ENCODE assay signal across 9 cellular contexts in the genomic region with DNA sequence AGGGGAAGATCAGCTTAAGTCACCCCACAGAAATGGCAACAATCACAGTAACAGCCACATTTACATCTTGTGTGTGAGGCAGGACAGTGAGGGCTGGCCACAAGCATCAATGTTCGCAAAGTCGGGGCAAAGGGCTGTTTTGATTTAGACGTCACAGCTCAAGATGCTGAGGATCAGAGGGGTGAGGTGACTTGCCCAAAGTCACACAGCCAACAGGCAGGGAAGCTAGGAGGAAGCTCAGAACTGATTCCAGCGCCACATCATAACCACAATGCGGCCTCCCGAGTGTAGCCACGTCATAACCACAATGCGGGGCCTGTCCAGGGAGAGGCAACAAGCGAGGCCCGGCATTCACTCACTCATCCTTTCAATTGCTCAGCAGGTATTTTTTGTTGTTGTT. TPM values are rescaled to one million over a fixed set of nuclear protein-coding genes. Genes with fewer than 3 reads are reported as not detected.
DNase-seq lines count a peak whose midpoint lies in the region; ATAC-seq and TF ChIP-seq lines count a peak whose summit lies in the region.
"Had no signal": no experiment of that assay in that cellular context is flagged by ENCODE, and none has a peak within 500 bp of the region (broad histone marks: within the 10 kb centered on the region; RNA-seq: fewer than 3 reads in every experiment).

No MANE protein-coding gene starts in this region.

- H3K9me3 Mint-ChIP-seq in naive B cell, result no peaks in the 10 kb centered on the region

- no peaks in the 10 kb centered on the region for H3K27me3 ChIP-seq in Peyer's patch

- no peak for ATAC-seq in naive B cell (ENCODE audit: low read depth in 2 of 2)

- DNase-seq in AG10803 (ENCODE audit: low read depth) (peak; percentile 35), Peyer's patch (no peak), naive B cell (no peak), lower leg skin (ENCODE audit: low spot score in 2 of 2) (no peak), NCI-H1092 treated with DMSO at 0.1 percent for 48 hours (lab: John Stamatoyannopoulos, UW) (no peak), NCI-H1417 (lab: John Stamatoyannopoulos, UW) (no peak), ecto neural progenitor cell (ENCODE audit: low spot score) (no peak)
- peak in 3 of 4 experiments; percentile 12 to 22 (median 20) for DNase-seq in activated naive CD4-positive, alpha-beta T cell (lab: John Stamatoyannopoulos, UW)

- peak overlapping the region; percentile 84 to 94 (median 91) for H3K4me3 Mint-ChIP-seq in naive B cell

- no peaks in the 10 kb centered on the region for H3K36me3 ChIP-seq in Peyer's patch

- intact Hi-C loops in lower leg skin (cut with DNase I; ENCODE audit: low total_unique reads), result no loop called here

- no peak overlapping the region for H3K4me3 ChIP-seq in AG10803 (ENCODE audit: low read length)
- H3K4me3 ChIP-seq in Peyer's patch, result peak overlapping the region in 1 of 4 donors; percentile 40
- H3K4me3 ChIP-seq in lower leg skin (ENCODE audit: low read depth, poor library complexity, severe bottlenecking), result no peak overlapping the region

- WGBS in lower leg skin, 2 donors, result 82 to 84% methylated on average over 10 of the region's 10 CpGs

- H3K27ac Mint-ChIP-seq in naive B cell, result peak overlapping the region; percentile 89 to 99 (median 96)

- H3K9me3 ChIP-seq in Peyer's patch, result no peaks in the 10 kb centered on the region

- peaks cover 2 to 38% (median 12%) of the 10 kb centered on the region in 4 donors for H3K4me1 ChIP-seq in Peyer's patch

- H3K36me3 Mint-ChIP-seq in naive B cell, result peaks cover 4 to 9% of the 10 kb centered on the region in 2 donors

- peak overlapping the region; percentile 11 to 93 (median 57) for H3K27ac ChIP-seq in Peyer's patch
- H3K27ac ChIP-seq: VCaP had no signal

- H3K4me1 Mint-ChIP-seq in naive B cell, result peaks cover 71 to 100% (median 92%) of the 10 kb centered on the region in 3 donors

- no peaks in the 10 kb centered on the region for H3K27me3 Mint-ChIP-seq in naive B cell

- no peak for TF ChIP-seq POLR2A in Peyer's patch (IDR thresholded peaks at IDR 0.05)
- no peak for TF ChIP-seq POLR2A in lower leg skin (IDR thresholded peaks at IDR 0.05)

- TF ChIP-seq CTCF in AG10803 (conservative IDR thresholded peaks at IDR 0.05; ENCODE audit: low read length) (no peak), Peyer's patch (IDR thresholded peaks at IDR 0.05) (no peak), lower leg skin (IDR thresholded peaks at IDR 0.05) (no peak)

RNA-seq across cellular contexts. Expression of a gene that starts 14.3 kb away (rescaled TPM):
- total RNA-seq in Peyer's patch (100 to 1,000 TPM in 1 of 4 donors, 10 to 100 TPM in 3; 26.3 to 202 (median 68.1) TPM), lower leg skin (10 to 100 TPM; 34.4 to 59.8 (median 40.7) TPM)
- 10 to 100 TPM; 12.2 to 73.3 (median 36.3) TPM for polyA plus RNA-seq in naive B cell (ENCODE audit: low read depth in 6 of 6)

RNA-seq across cellular contexts. Expression of a gene that starts 20.2 kb away (rescaled TPM):
- not detected for total RNA-seq in Peyer's patch
- not detected for polyA plus RNA-seq in naive B cell (ENCODE audit: low read depth in 6 of 6)
- total RNA-seq in lower leg skin, result not detected

Comparison
In these comparisons a context has a peak if more than half of its experiments do, and no peak if none do; other contexts are left out.
1. DNase-seq: peak in AG10803 (single experiment) and activated naive CD4-positive, alpha-beta T cell (3 of 4); none in Peyer's patch (0 of 3), naive B cell (single experiment), lower leg skin (0 of 2), NCI-H1092 treated with DMSO at 0.1 percent for 48 hours (single experiment), NCI-H1417 (0 of 3) and ecto neural progenitor cell (single experiment).